Comparison of ENCODE assay signal across 15 cellular contexts in genomic region chr3:177468331-177468730, GRCh38.
DNase-seq lines count a peak whose midpoint lies in the region; ATAC-seq and TF ChIP-seq lines count a peak whose summit lies in the region.
"Had no signal": no experiment of that assay in that cellular context is flagged by ENCODE, and none has a peak within 500 bp of the region (broad histone marks: within the 10 kb centered on the region; RNA-seq: fewer than 3 reads in every experiment).

No MANE protein-coding gene starts in this region.

- TF ChIP-seq CTCF in C4-2B (conservative IDR thresholded peaks at IDR 0.05) (no peak), PC-9 (conservative IDR thresholded peaks at IDR 0.05) (no peak), fibroblast of lung (conservative IDR thresholded peaks at IDR 0.05 in 1 of 2, IDR thresholded peaks at IDR 0.05 in 1 of 2; ENCODE audit: low read depth in 1 of 2, low read length in 2 of 2) (no peak), osteoblast (IDR thresholded peaks at IDR 0.05; ENCODE audit: extremely low read depth, low read depth, low read length) (no peak), GM10248 (IDR thresholded peaks at IDR 0.05; ENCODE audit: control extremely low read depth, extremely low read depth, low read depth, missing control alignments) (no peak)

- ATAC-seq in GM18520 (IDR thresholded peaks at IDR 0.05; ENCODE audit: unreplicated experiment) (no peak), HG02970 (IDR thresholded peaks at IDR 0.05; ENCODE audit: low FRiP score, unreplicated experiment) (no peak)
- ATAC-seq: CD8-positive, alpha-beta T cell had no signal

- no peaks in the 10 kb centered on the region for H3F3A ChIP-seq in PC-9 (ENCODE audit: insufficient read depth, low read depth)

- H3K4me2 ChIP-seq in PC-9 (no peak overlapping the region), fibroblast of lung (ENCODE audit: extremely low read depth, insufficient read depth, low read length) (no peak overlapping the region), osteoblast (ENCODE audit: insufficient read depth, low read length) (peak overlapping the region; percentile 25)

- H3K9me3 ChIP-seq in PC-9 (ENCODE audit: insufficient read depth, low read depth) (peaks cover 15% of the 10 kb centered on the region; the same call in 1 of the 2 replicates), fibroblast of lung (ENCODE audit: control insufficient read depth, insufficient read depth, low read depth, low read length) (no peaks in the 10 kb centered on the region), osteoblast (ENCODE audit: low read depth, low read length) (no peaks in the 10 kb centered on the region)
- H3K9me3 ChIP-seq: upper lobe of left lung had no signal

- H4K20me1 ChIP-seq in PC-9 (ENCODE audit: insufficient read depth) (no peaks in the 10 kb centered on the region), fibroblast of lung (ENCODE audit: control insufficient read depth, extremely low read depth, insufficient read depth, low read length) (no peaks in the 10 kb centered on the region), osteoblast (ENCODE audit: insufficient read depth, low read length) (no peaks in the 10 kb centered on the region)

- H3K27me3 ChIP-seq in PC-9 (ENCODE audit: insufficient read depth, low read depth) (no peaks in the 10 kb centered on the region), fibroblast of lung (ENCODE audit: control insufficient read depth, insufficient read depth, low read length) (no peaks in the 10 kb centered on the region), osteoblast (ENCODE audit: insufficient read depth, low read length) (no peaks in the 10 kb centered on the region)
- H3K27me3 ChIP-seq: upper lobe of left lung had no signal

- BruUV-seq in PC-9 (replicated peaks; lab: Mats Ljungman, UMichigan), result no TSS peak

- CTCF ChIA-PET in PC-9 (lab: Charles Lee) (interaction anchor here (1.2 kb wide), 1 partner anchor 270 kb away, joined by 3 read pairs; no protein-coding TSS in a partner anchor), GM10248 (lab: Yijun Ruan, JAX) (no interaction called here)

- peak; percentile 16 to 49 for DNase-seq in PC-9
- peak; percentile 96 to 100 for DNase-seq in fibroblast of lung (ENCODE audit: low read depth in 2 of 2)
- DNase-seq in osteoblast (ENCODE audit: insufficient read length, low spot score, missing footprints), result peak; percentile 69
- DNase-seq in GM10248 (ENCODE audit: extremely low spot score), result no peak
- no peak for DNase-seq in NCI-H2171 treated with DMSO at 0.1 percent for 48 hours (lab: John Stamatoyannopoulos, UW)
- DNase-seq: activated CD4-positive, CD25-positive, alpha-beta regulatory T cell; activated naive CD4-positive, alpha-beta T cell; CD8-positive, alpha-beta T cell; effector memory CD4-positive, alpha-beta T cell; NCI-H2029 treated with DMSO at 0.1 percent for 48 hours; occipital lobe; upper lobe of left lung had no signal

- H3K79me2 ChIP-seq in PC-9 (ENCODE audit: low read depth) (no peaks in the 10 kb centered on the region), fibroblast of lung (ENCODE audit: control insufficient read depth, insufficient read depth, low read length) (no peaks in the 10 kb centered on the region), osteoblast (ENCODE audit: insufficient read depth, low read length) (no peaks in the 10 kb centered on the region)

- intact Hi-C loops in PC-9 (cut with micrococcal nuclease; ENCODE audit: unreplicated experiment), result no loop called here

- H3K27ac ChIP-seq in C4-2B (peak overlapping the region; percentile 7; the same call in 1 of the 2 replicates), PC-9 (no peak overlapping the region), fibroblast of lung (ENCODE audit: insufficient read depth, low read length) (no peak overlapping the region), osteoblast (ENCODE audit: low read depth, low read length) (peak overlapping the region; percentile 73)
- H3K27ac ChIP-seq: upper lobe of left lung had no signal

- H3K36me3 ChIP-seq in PC-9 (ENCODE audit: low read depth), result no peaks in the 10 kb centered on the region
- no peaks in the 10 kb centered on the region for H3K36me3 ChIP-seq in fibroblast of lung (ENCODE audit: control insufficient read depth, insufficient read depth, low read length)
- no peaks in the 10 kb centered on the region for H3K36me3 ChIP-seq in osteoblast (ENCODE audit: insufficient read depth, low read length)
- H3K36me3 ChIP-seq: upper lobe of left lung had no signal

- no peaks in the 10 kb centered on the region for H3K9me2 ChIP-seq in PC-9 (ENCODE audit: insufficient read depth)

- POLR2A ChIA-PET in PC-9 (lab: Charles Lee; ENCODE audit: unreplicated experiment), result interaction anchor here (0.6 kb wide), 1 partner anchor 133 kb away, joined by 4 read pairs; no protein-coding TSS in a partner anchor
- POLR2A ChIA-PET in GM10248 (lab: Yijun Ruan, JAX), result no interaction called here

- no peak overlapping the region for H3K9ac ChIP-seq in fibroblast of lung (ENCODE audit: insufficient read depth, low read length)

- peaks cover 8% of the 10 kb centered on the region; the same call in 1 of the 2 replicates for H3K4me1 ChIP-seq in PC-9 (replicated peaks; ENCODE audit: insufficient read depth)
- H3K4me1 ChIP-seq in fibroblast of lung (ENCODE audit: control insufficient read depth, extremely low read depth, insufficient read depth, low read length), result peaks cover 11% of the 10 kb centered on the region
- H3K4me1 ChIP-seq in osteoblast (ENCODE audit: insufficient read depth, low read length), result peaks cover 36% of the 10 kb centered on the region

- H3K4me3 ChIP-seq in PC-9 (no peak overlapping the region), fibroblast of lung (replicated peaks in 1 of 4; ENCODE audit: control extremely low read depth in 1 of 4, insufficient read depth in 1 of 4, low read depth in 3 of 4, low read length in 4 of 4) (no peak overlapping the region), osteoblast (ENCODE audit: insufficient read depth, low read length) (no peak overlapping the region)
- H3K4me3 ChIP-seq: upper lobe of left lung had no signal

- H2AFZ ChIP-seq in PC-9 (no peak overlapping the region), fibroblast of lung (ENCODE audit: low read length) (no peak overlapping the region), osteoblast (ENCODE audit: low read length) (no peak overlapping the region)

Comparison
In these comparisons a context has a peak if more than half of its experiments do, and no peak if none do; other contexts are left out.
1. H3K27ac ChIP-seq: peak in C4-2B (single experiment) and osteoblast (single experiment); none in PC-9 (single experiment) and fibroblast of lung (single experiment).
2. DNase-seq: peak in PC-9 (2 of 2), fibroblast of lung (2 of 2) and osteoblast (single experiment); none in GM10248 (single experiment) and NCI-H2171 treated with DMSO at 0.1 percent for 48 hours (single experiment).